ENCODE assay signal across 1 cellular context in genomic region chr5:81409845-81410369, GRCh38.
TF ChIP-seq lines count a peak whose summit lies in the region.

No MANE protein-coding gene starts in this region.

TF ChIP-seq in H1, 55 proteins besides CTCF, POLR2A, EP300 and RAD21 (continued from another document):
- TF ChIP-seq GTF2F1 (IDR thresholded peaks at IDR 0.05; ENCODE audit: borderline replicate concordance, low read depth, low read length) (no peak), EZH2 (IDR thresholded peaks at IDR 0.05; ENCODE audit: low read depth, low read length, severe bottlenecking) (no peak), CTBP2 (IDR thresholded peaks at IDR 0.05; ENCODE audit: borderline replicate concordance, insufficient read depth, insufficient read length, low read length) (no peak)
